1 cellular context compared by ENCODE assay signal in genomic region chr15:48643236-48643635, GRCh38.
TF ChIP-seq lines count a peak whose summit lies in the region.

No MANE protein-coding gene starts in this region.

TF ChIP-seq in GM12878, 131 proteins besides CTCF, POLR2A, EP300 and RAD21 (continued from another document):
- TF ChIP-seq ETV6 (conservative IDR thresholded peaks at IDR 0.05 in 1 of 2, IDR thresholded peaks at IDR 0.05 in 1 of 2; ENCODE audit: borderline replicate concordance in 1 of 2, low read depth in 1 of 2) (no peak), MTA2 (IDR thresholded peaks at IDR 0.05; ENCODE audit: low read depth) (no peak), ZNF24 (IDR thresholded peaks at IDR 0.05) (no peak)
